Comparison of ENCODE assay signal across 8 cellular contexts in the genomic region with DNA sequence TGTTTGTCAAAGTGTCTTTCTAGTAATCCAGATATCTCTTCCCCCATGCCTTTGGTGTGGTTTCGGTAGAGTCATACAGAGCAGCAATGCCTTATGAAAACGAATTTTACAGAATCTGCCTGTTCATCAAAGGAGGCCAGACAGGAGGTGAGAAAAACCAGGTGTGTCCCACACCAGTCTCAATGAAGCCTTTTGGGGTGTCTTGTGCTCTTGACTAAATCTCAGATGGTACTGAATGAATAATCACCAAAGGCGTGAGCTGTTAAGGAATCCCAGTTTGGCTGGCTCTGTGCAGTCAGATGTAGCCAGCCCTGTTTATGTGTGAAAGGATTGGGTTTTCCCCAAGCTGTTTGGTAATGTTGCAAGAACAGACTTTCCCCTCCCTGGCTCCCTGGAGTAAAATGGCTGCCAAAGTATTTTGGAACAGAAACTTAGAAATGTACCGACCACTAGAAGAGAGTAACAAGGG.
DNase-seq lines count a peak whose midpoint lies in the region; ATAC-seq, FAIRE-seq and TF ChIP-seq lines count a peak whose summit lies in the region.

No MANE protein-coding gene starts in this region.

- peak overlapping the region; percentile 68 for H3K4me3 Mint-ChIP-seq in T-helper 17 cell

- H3K27me3 Mint-ChIP-seq in T-helper 17 cell = no peaks in the 10 kb centered on the region

- H3K4me3 ChIP-seq in epithelial cell of proximal tubule (ENCODE audit: low read depth, low read length) = no peak overlapping the region

- DNase-seq in EL (peak; percentile 48), T-helper 17 cell (peak in 1 of 3 donors; percentile 7), epithelial cell of proximal tubule (ENCODE audit: low read depth) (peak; percentile 94), HT-29 (ENCODE audit: low spot score) (no peak), germinal center (ENCODE audit: low spot score) (no peak), frontal cortex (ENCODE audit: low spot score in 2 of 2) (no peak)
- peak; percentile 49 to 51 for DNase-seq in stimulated activated CD4-positive, alpha-beta T cell treated with anti-CD3 and anti-CD28 coated beads, Interleukin-15, amount 100 ng/mL, for 48 hours (ENCODE audit: low read depth in 2 of 2)

- peak overlapping the region; percentile 91 for H3K27ac Mint-ChIP-seq in T-helper 17 cell

- no peak for TF ChIP-seq CTCF in epithelial cell of proximal tubule (conservative IDR thresholded peaks at IDR 0.05; ENCODE audit: low read depth, low read length)

- peak; percentile 82 for ATAC-seq in GM21717 (IDR thresholded peaks at IDR 0.05; ENCODE audit: unreplicated experiment)
- peak; percentile 91 for ATAC-seq in T-helper 17 cell

- no peak for FAIRE-seq in frontal cortex (lab: Jason Lieb, UNC)

- H3K4me1 Mint-ChIP-seq in T-helper 17 cell = peaks cover 30% of the 10 kb centered on the region

- peaks cover 4% of the 10 kb centered on the region for H3K36me3 Mint-ChIP-seq in T-helper 17 cell (ENCODE audit: low read depth)

- H3K9me3 ChIP-seq in T-helper 17 cell (ENCODE audit: control insufficient read depth, low read length, poor library complexity, severe bottlenecking) = no peaks in the 10 kb centered on the region

Comparison
In these comparisons a context has a peak if more than half of its experiments do, and no peak if none do; other contexts are left out.
1. DNase-seq: peak in EL (single experiment), epithelial cell of proximal tubule (single experiment) and stimulated activated CD4-positive, alpha-beta T cell treated with anti-CD3 and anti-CD28 coated beads, Interleukin-15, amount 100 ng/mL, for 48 hours (2 of 2); none in HT-29 (single experiment), germinal center (single experiment) and frontal cortex (0 of 2).